Comparison of ENCODE assay signal across 27 cellular contexts in the genomic region with DNA sequence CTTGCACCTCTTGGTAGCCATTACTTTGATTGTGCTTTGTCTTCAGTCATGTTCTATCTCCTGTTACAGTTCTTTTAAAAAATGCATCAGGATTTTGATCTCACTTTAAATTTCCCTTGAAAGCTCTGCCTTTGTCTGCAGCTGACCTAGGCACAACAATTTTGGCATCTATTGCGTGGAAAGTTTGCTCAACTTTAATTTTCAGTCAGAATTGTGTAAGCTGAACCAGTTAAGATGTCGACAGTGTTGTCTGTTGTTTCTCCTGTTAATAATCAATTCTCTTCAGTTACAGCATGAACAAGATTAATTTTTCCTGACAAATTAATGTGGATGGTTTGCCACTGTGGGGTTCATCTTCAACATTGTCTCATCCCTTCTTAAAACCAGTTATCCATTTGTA.
"Had no signal": no experiment of that assay in that cellular context is flagged by ENCODE, and none has a peak within 500 bp of the region (broad histone marks: within the 10 kb centered on the region; RNA-seq: fewer than 3 reads in every experiment).

No MANE protein-coding gene starts in this region.

- H3K4me1 ChIP-seq: stomach, suprapubic skin, testis, thyroid gland, tibial artery, tibial nerve, transverse colon, upper lobe of left lung, upper lobe of right lung, uterus, vagina had no signal

- H3K9me3 ChIP-seq: suprapubic skin, testis, thoracic aorta, thyroid gland, tibial artery, tibial nerve, transverse colon, upper lobe of left lung, upper lobe of right lung, uterus, vagina had no signal

- H3K27ac ChIP-seq: stomach, suprapubic skin, testis, thoracic aorta, thyroid gland, tibial artery, tibial nerve, transverse colon, upper lobe of left lung, upper lobe of right lung, uterus, vagina had no signal

- ATAC-seq: stimulated activated effector memory CD8-positive, alpha-beta T cell treated with anti-CD3 and anti-CD28 coated beads, Interleukin-12 subunit alpha, Interleukin-12 subunit beta, amount 100 ng/mL, for 72 hours; stimulated activated memory B cell treated with anti-CD40 and anti-IgM and Interleukin-4, amounts not matched to agents 10 μg/mL and 1 μg/mL and 100 μg/mL, for 72 hours; stimulated activated naive B cell treated with anti-CD40 and anti-IgM and Interleukin-4, amounts not matched to agents 10 μg/mL and 1 μg/mL and 100 μg/mL, for 72 hours; stimulated activated naive CD8-positive, alpha-beta T cell treated with anti-CD3 and anti-CD28 coated beads, Interleukin-15, amount 100 ng/mL, for 72 hours; stimulated activated naive CD8-positive, alpha-beta T cell treated with anti-CD3 and anti-CD28 coated beads, Interleukin-15, Interleukin-2, amounts not matched to agents 100 U/mL and 50 U/mL, for 24 hours; upper lobe of right lung had no signal

- H3K4me3 ChIP-seq: stomach, suprapubic skin, testis, thoracic aorta, thyroid gland, tibial artery, tibial nerve, transverse colon, upper lobe of left lung, upper lobe of right lung, uterus, vagina had no signal

- H3K36me3 ChIP-seq: stomach, suprapubic skin, thoracic aorta, thyroid gland, tibial artery, tibial nerve, transverse colon, upper lobe of left lung, upper lobe of right lung, uterus, vagina had no signal

- H3K27me3 ChIP-seq: stomach, suprapubic skin, testis, thyroid gland, tibial artery, tibial nerve, transverse colon, upper lobe of left lung, upper lobe of right lung, uterus, vagina had no signal

- DNase-seq: stimulated activated CD4-positive, alpha-beta T cell treated with anti-CD3 and anti-CD28 coated beads, Interleukin-2, amount 100 ng/mL, for 48 hours; stimulated activated CD4-positive, alpha-beta T cell treated with anti-CD3 and anti-CD28 coated beads, Interleukin-4, amount 100 ng/mL, for 1 hour; stimulated activated CD4-positive, alpha-beta T cell treated with anti-CD3 and anti-CD28 coated beads, Interleukin-4, amount 100 ng/mL, for 24 hours; stimulated activated CD4-positive, alpha-beta T cell treated with anti-CD3 and anti-CD28 coated beads, Interleukin-4, amount 100 ng/mL, for 4 hours; stimulated activated CD8-positive, alpha-beta memory T cell treated with anti-CD3 and anti-CD28 coated beads, Interleukin-4, amount 100 ng/mL, for 48 hours; stimulated activated naive B cell treated with anti-CD40 and anti-IgM and Interleukin-4, amounts not matched to agents 10 μg/mL and 1 μg/mL and 100 μg/mL, for 72 hours; stimulated activated naive CD4-positive, alpha-beta T cell; stimulated activated naive CD4-positive, alpha-beta T cell treated with Interleukin-2 at 50 U/mL for 16 hours; stimulated activated naive CD8-positive, alpha-beta T cell treated with anti-CD3 and anti-CD28 coated beads, Interleukin-15, amount 100 ng/mL, for 72 hours; stimulated activated naive CD8-positive, alpha-beta T cell treated with anti-CD3 and anti-CD28 coated beads, Interleukin-15, Interleukin-2, amounts not matched to agents 100 U/mL and 50 U/mL, for 24 hours; stomach; substantia nigra; testis; thyroid gland; tibial artery; transverse colon; trophoblast cell; upper lobe of left lung; upper lobe of right lung; uterus had no signal

- FAIRE-seq: urothelium cell line had no signal
